Comparison of ENCODE assay signal across 1 cellular context in the genomic region with DNA sequence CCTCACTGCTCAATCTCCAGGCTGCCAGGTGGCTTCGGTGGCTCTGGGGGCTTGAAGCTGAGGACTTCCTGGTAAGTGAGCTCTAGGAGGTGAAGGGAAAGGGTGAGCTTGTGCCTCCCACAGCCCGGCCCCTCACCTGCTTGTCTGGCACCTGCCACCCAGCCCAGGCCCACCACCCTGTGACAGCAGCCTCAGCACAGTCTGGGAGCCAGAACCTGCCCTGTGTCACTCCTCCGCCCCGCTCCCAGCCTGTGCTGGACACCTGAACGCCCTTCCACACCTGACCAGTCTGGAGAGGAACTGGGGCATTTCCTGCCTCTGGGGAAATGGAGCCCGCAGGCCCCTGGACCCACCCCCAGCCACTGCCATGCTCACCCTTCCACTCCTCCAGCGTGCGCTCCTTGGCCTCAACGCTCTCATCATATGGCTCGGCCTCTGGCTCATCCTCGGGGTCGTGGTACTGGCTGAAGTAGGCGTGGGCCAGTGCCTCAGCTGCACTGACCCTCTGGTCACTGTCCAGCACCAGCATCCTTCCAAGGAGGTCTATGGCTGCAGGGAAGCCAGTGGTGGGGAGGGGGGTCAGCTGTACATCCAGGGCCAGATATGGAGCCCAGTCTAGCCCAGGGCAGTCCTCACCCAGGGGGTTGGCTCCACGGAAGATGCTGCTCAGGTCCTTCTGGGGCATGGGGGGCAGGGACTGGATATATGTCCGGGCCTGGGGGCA.
TF ChIP-seq lines count a peak whose summit lies in the region.

No MANE protein-coding gene starts in this region.

TF ChIP-seq in Ishikawa, 13 proteins besides CTCF, POLR2A, EP300 and RAD21 (continued from another document):
- TF ChIP-seq REST (IDR thresholded peaks at IDR 0.05; ENCODE audit: low read depth) (peak; percentile 36; the same call in 1 of the 2 replicates), MAX (IDR thresholded peaks at IDR 0.05) (no peak), CEBPB (IDR thresholded peaks at IDR 0.05) (no peak), TCF12 (IDR thresholded peaks at IDR 0.05; ENCODE audit: low read depth) (no peak)
TF ChIP-seq in Ishikawa: peak in this region for 1.
